In genomic region chr17:39231091-39231561, GRCh38 we compare ENCODE assay signal across 16 cellular contexts. TPM values are rescaled to one million over a fixed set of nuclear protein-coding genes. Genes with fewer than 3 reads are reported as not detected.
DNase-seq lines count a peak whose midpoint lies in the region; ATAC-seq, FAIRE-seq and TF ChIP-seq lines count a peak whose summit lies in the region.
"Had no signal": no experiment of that assay in that cellular context is flagged by ENCODE, and none has a peak within 500 bp of the region (broad histone marks: within the 10 kb centered on the region; RNA-seq: fewer than 3 reads in every experiment).

No MANE protein-coding gene starts in this region.

- no peaks in the 10 kb centered on the region for H3F3A ChIP-seq in SK-N-SH (replicated peaks; ENCODE audit: insufficient read depth)

- H3K4me2 ChIP-seq in SK-N-SH, result 0 out of 2 replicates have a peak overlapping the region, but pooled peaks have one; percentile 0
- peak overlapping the region; percentile 65 for H3K4me2 ChIP-seq in astrocyte (ENCODE audit: low read length)
- H3K4me2 ChIP-seq: PC-9 had no signal

- intact Hi-C loops in aorta (cut with DNase I) (loop anchor here in 1 of 2 donors (5.0 kb wide), 1 partner anchor 34 kb away; the partner anchor contains the start of gene CACNB1), vagina (cut with DNase I) (no loop called here)

- FAIRE-seq in astrocyte (lab: Jason Lieb, UNC), result no peak
- FAIRE-seq: A549 had no signal

- POLR2A ChIA-PET in SK-N-SH (lab: Yijun Ruan, JAX), result interaction anchor here (2.4 to 2.9 kb wide), 2 partner anchors 25 to 31 kb away, joined by 11 read pairs; partner anchors contain the start of gene RPL19

- H4K20me1 ChIP-seq in SK-N-SH (ENCODE audit: insufficient read depth) (no peaks in the 10 kb centered on the region), astrocyte (ENCODE audit: insufficient read depth, low read length) (no peaks in the 10 kb centered on the region)

- H3K9ac ChIP-seq in SK-N-SH, result no peak overlapping the region
- no peak overlapping the region for H3K9ac ChIP-seq in astrocyte (ENCODE audit: low read length)

- no peaks in the 10 kb centered on the region for H3K9me2 ChIP-seq in SK-N-SH

- H3K27me3 ChIP-seq in SK-N-SH (ENCODE audit: insufficient read depth), result no peaks in the 10 kb centered on the region
- H3K27me3 ChIP-seq in astrocyte (ENCODE audit: insufficient read depth, low read length), result peaks cover 3% of the 10 kb centered on the region
- H3K27me3 ChIP-seq in aorta (ENCODE audit: control insufficient read depth in 1 of 2, insufficient read depth in 2 of 2, low read length in 1 of 2), result no peaks in the 10 kb centered on the region
- H3K27me3 ChIP-seq in vagina, result no peaks in the 10 kb centered on the region

- 54% methylated on average over 8 of the region's 10 CpGs for WGBS in SK-N-SH (ENCODE audit: low lambda C conversion rate)
- 85 to 94% methylated on average over 2 to 3 of the region's 10 CpGs for WGBS in mesodermal cell (ENCODE audit: insufficient coverage in 2 of 2), 2 experiments
- WGBS in aorta, 2 donors, result 17 to 29% methylated on average over 10 of the region's 10 CpGs

- H2AFZ ChIP-seq in SK-N-SH (ENCODE audit: low read depth) (no peak overlapping the region), astrocyte (ENCODE audit: low read depth, low read length) (peak overlapping the region; percentile 33)
- H2AFZ ChIP-seq: PC-9 had no signal

- H3K9me3 ChIP-seq in SK-N-SH, result no peaks in the 10 kb centered on the region
- no peaks in the 10 kb centered on the region for H3K9me3 ChIP-seq in astrocyte (ENCODE audit: insufficient read depth, low read depth, low read length)
- no peaks in the 10 kb centered on the region for H3K9me3 ChIP-seq in mesodermal cell (ENCODE audit: control insufficient read depth, low read length)
- H3K9me3 ChIP-seq in aorta (ENCODE audit: control insufficient read depth, low read length), result no peaks in the 10 kb centered on the region
- no peaks in the 10 kb centered on the region for H3K9me3 ChIP-seq in vagina
- H3K9me3 ChIP-seq: A549, upper lobe of left lung had no signal

- no peak for TF ChIP-seq POLR2A in vagina (IDR thresholded peaks at IDR 0.05)

- CTCF ChIA-PET in SK-N-SH (lab: Yijun Ruan, JAX), result interaction anchor here (0.6 to 22.6 kb wide), 17 partner anchors 8 to 391 kb away, joined by 3 to 781 read pairs (median 5); partner anchors contain the start of genes CACNB1 and RPL19

- no peaks in the 10 kb centered on the region for H3K9me3 Mint-ChIP-seq in astrocyte (ENCODE audit: unreplicated experiment)
- H3K9me3 Mint-ChIP-seq: immature natural killer cell had no signal

- DNase-seq in SK-N-SH, result peak; percentile 71
- DNase-seq in astrocyte (ENCODE audit: low read depth), result no peak
- peak in 1 of 2 donors; percentile 41 for DNase-seq in aorta
- DNase-seq in RKO (ENCODE audit: low spot score), result no peak
- no peak for DNase-seq in vagina (ENCODE audit: extremely low spot score in 2 of 2)
- DNase-seq: amniotic stem cell, immature natural killer cell, KBM-7, PC-9 had no signal

- no peak overlapping the region for H3K27ac Mint-ChIP-seq in astrocyte (ENCODE audit: unreplicated experiment)

- peaks cover 11% of the 10 kb centered on the region for H3K4me1 Mint-ChIP-seq in astrocyte (ENCODE audit: low read depth, unreplicated experiment)

- H3K4me1 ChIP-seq in SK-N-SH (ENCODE audit: control insufficient read depth in 1 of 2, insufficient read depth in 2 of 2, low read depth in 1 of 2, low read length in 1 of 2) (peaks cover 8 to 18% of the 10 kb centered on the region in 2 experiments; a peak in 2 of 4 replicates), astrocyte (ENCODE audit: insufficient read depth, low read length) (peaks cover 15% of the 10 kb centered on the region), mesodermal cell (ENCODE audit: control insufficient read depth, insufficient read depth, low read length, poor library complexity, severe bottlenecking) (peaks cover 10% of the 10 kb centered on the region), aorta (ENCODE audit: control insufficient read depth in 1 of 2, insufficient read depth in 2 of 2, low read length in 2 of 2) (no peaks in the 10 kb centered on the region), vagina (peaks cover 17% of the 10 kb centered on the region)

- H3K4me3 Mint-ChIP-seq in astrocyte (ENCODE audit: unreplicated experiment), result no peak overlapping the region

- H3K4me3 ChIP-seq in SK-N-SH (ENCODE audit: low read depth in 2 of 2, low read length in 1 of 2), result no peak overlapping the region
- no peak overlapping the region for H3K4me3 ChIP-seq in astrocyte (ENCODE audit: insufficient read depth, low read depth, low read length)
- no peak overlapping the region for H3K4me3 ChIP-seq in mesodermal cell (ENCODE audit: extremely low read depth, insufficient read depth, low read length, poor library complexity, severe bottlenecking)
- no peak overlapping the region for H3K4me3 ChIP-seq in aorta (ENCODE audit: low read length in 2 of 2)
- no peak overlapping the region for H3K4me3 ChIP-seq in vagina
- H3K4me3 ChIP-seq: A549, PC-9, upper lobe of left lung had no signal

- H3K27ac ChIP-seq in SK-N-SH (ENCODE audit: low read depth in 2 of 2, low read length in 1 of 2) (no peak overlapping the region; a peak in 1 of 4 replicates), astrocyte (ENCODE audit: low read depth, low read length) (no peak overlapping the region), mesodermal cell (ENCODE audit: low read depth, low read length, severe bottlenecking) (peak overlapping the region; percentile 45), aorta (ENCODE audit: low read depth in 1 of 2, low read length in 2 of 2) (no peak overlapping the region), vagina (no peak overlapping the region)
- H3K27ac ChIP-seq: PC-9, upper lobe of left lung had no signal

- no peaks in the 10 kb centered on the region for H3K36me3 Mint-ChIP-seq in astrocyte (ENCODE audit: low read depth, unreplicated experiment)
- H3K36me3 Mint-ChIP-seq: immature natural killer cell had no signal

- H3K36me3 ChIP-seq in SK-N-SH (replicated peaks in 1 of 2; ENCODE audit: control insufficient read depth in 1 of 2, insufficient read depth in 2 of 2, low read length in 1 of 2) (no peaks in the 10 kb centered on the region), astrocyte (ENCODE audit: insufficient read depth, low read length) (no peaks in the 10 kb centered on the region), mesodermal cell (ENCODE audit: control insufficient read depth, insufficient read depth, low read length) (no peaks in the 10 kb centered on the region), aorta (ENCODE audit: control insufficient read depth in 1 of 2, insufficient read depth in 2 of 2, low read length in 1 of 2) (no peaks in the 10 kb centered on the region), vagina (no peaks in the 10 kb centered on the region)
- H3K36me3 ChIP-seq: upper lobe of left lung had no signal

- no peak for TF ChIP-seq EP300 in SK-N-SH (IDR thresholded peaks at IDR 0.05; ENCODE audit: borderline replicate concordance in 1 of 2, low read depth in 1 of 2, low read length in 1 of 2)

- peaks cover 17% of the 10 kb centered on the region for H3K27me3 Mint-ChIP-seq in astrocyte (ENCODE audit: low read depth, unreplicated experiment)

- H3K79me2 ChIP-seq in SK-N-SH (ENCODE audit: insufficient read depth) (no peaks in the 10 kb centered on the region), astrocyte (ENCODE audit: insufficient read depth, low read length) (no peaks in the 10 kb centered on the region)

- ATAC-seq in SK-N-SH treated with all-trans-retinoic acid at 6 μM for 48 hours (no peak), aorta (ENCODE audit: low FRiP score) (peak; percentile 43), HG03045 (IDR thresholded peaks at IDR 0.05; ENCODE audit: unreplicated experiment) (no peak)

- TF ChIP-seq RAD21 in SK-N-SH (IDR thresholded peaks at IDR 0.05; ENCODE audit: low read length), result no peak

- TF ChIP-seq CTCF in SK-N-SH (IDR thresholded peaks at IDR 0.05) (no peak), astrocyte (IDR thresholded peaks at IDR 0.05; ENCODE audit: insufficient read depth, low read depth, low read length) (no peak), vagina (IDR thresholded peaks at IDR 0.05) (no peak)

TF ChIP-seq in SK-N-SH, 30 proteins besides CTCF, POLR2A, EP300 and RAD21 (continues in another document):
- TF ChIP-seq YY1 (IDR thresholded peaks at IDR 0.05; ENCODE audit: low read depth) (no peak), CHD2 (IDR thresholded peaks at IDR 0.05; ENCODE audit: low read length, partially characterized antibody) (no peak)

TF ChIP-seq in SK-N-SH treated with all-trans-retinoic acid at 6 μM for 48 hours, 23 proteins besides CTCF, POLR2A, EP300 and RAD21 (continues in another document):
- TF ChIP-seq ZFP30 (CRISPR knock-in tag; IDR thresholded peaks at IDR 0.05), result no peak

RNA-seq across cellular contexts. Expression of gene STAC2, which starts 5.4 kb away (rescaled TPM):
- polyA plus RNA-seq in SK-N-SH (2012; rRNA removed) (0.07 and 0.08 TPM in 2 replicates), aorta (1 to 10 TPM; 2.0 to 4.7 TPM)
- polyA plus RNA-seq in SK-N-SH (2012; cell fraction: cytosol; rRNA removed), result 0.04 and 0.13 TPM in 2 replicates
- polyA plus RNA-seq in SK-N-SH (2012; cell fraction: nucleus; rRNA removed), result 0.10 and 0.23 TPM in 2 replicates
- total RNA-seq in astrocyte (not detected in 2 replicates), aorta (10 to 100 TPM; 29.2 to 53.3 TPM), vagina (0.98 TPM)
- polyA plus RNA-seq in mesodermal cell (2013, experiment 1 of 2), result 1.3 TPM
- polyA plus RNA-seq in mesodermal cell (2013, experiment 2 of 2), result 0.81 TPM
- total RNA-seq: lung microvascular endothelial cell, NCI-H460 had no signal
- polyA plus RNA-seq: immature natural killer cell had no signal

RNA-seq across cellular contexts. Expression of gene RPL19, which starts 31.0 kb away (rescaled TPM):
- polyA plus RNA-seq in SK-N-SH (2012; rRNA removed) (2,966 and 3,473 TPM in 2 replicates), aorta (1,000 to 10,000 TPM; 2,950 to 3,759 TPM)
- polyA plus RNA-seq in SK-N-SH (2012; cell fraction: cytosol; rRNA removed), result 3,628 and 3,647 TPM in 2 replicates
- polyA plus RNA-seq in SK-N-SH (2012; cell fraction: nucleus; rRNA removed), result 962 and 1,107 TPM in 2 replicates
- total RNA-seq in astrocyte (1,346 and 1,451 TPM in 2 replicates), aorta (1,000 to 10,000 TPM; 1,206 to 1,264 TPM), vagina (2,758 TPM)
- 2,740 TPM for polyA plus RNA-seq in mesodermal cell (2013, experiment 1 of 2)
- 2,504 TPM for polyA plus RNA-seq in mesodermal cell (2013, experiment 2 of 2)

RNA-seq across cellular contexts. Expression of gene CACNB1, which starts 33.7 kb away (rescaled TPM):
- polyA plus RNA-seq in SK-N-SH (2012; rRNA removed), result 7.2 and 7.4 TPM in 2 replicates
- polyA plus RNA-seq in SK-N-SH (2012; cell fraction: cytosol; rRNA removed), result 1.9 and 3.2 TPM in 2 replicates
- 41.0 and 52.4 TPM in 2 replicates for polyA plus RNA-seq in SK-N-SH (2012; cell fraction: nucleus; rRNA removed)
- 16.6 and 16.9 TPM in 2 replicates for total RNA-seq in astrocyte
- polyA plus RNA-seq in mesodermal cell (2013, experiment 1 of 2), result 10.4 TPM
- 6.7 TPM for polyA plus RNA-seq in mesodermal cell (2013, experiment 2 of 2)
- total RNA-seq in aorta, result 10 to 100 TPM; 29.6 to 31.6 TPM
- 10 to 100 TPM in 1 of 2 donors, 1 to 10 TPM in 1; 1.9 to 50.6 TPM for polyA plus RNA-seq in aorta
- 8.3 TPM for total RNA-seq in vagina

Comparison
In these comparisons a context has a peak if more than half of its experiments do, and no peak if none do; other contexts are left out.
1. RNA of gene STAC2, which starts 5.4 kb away (total RNA-seq): 29.2 to 53.3 TPM in aorta; 0.98 TPM in vagina (single experiment) and not detected in astrocyte; every median in the first group is over 10 times any median in the second.